22 cellular contexts compared by ENCODE assay signal in genomic region chr7:156060925-156061324, GRCh38.
DNase-seq lines count a peak whose midpoint lies in the region; ATAC-seq, FAIRE-seq and TF ChIP-seq lines count a peak whose summit lies in the region.
"Had no signal": no experiment of that assay in that cellular context is flagged by ENCODE, and none has a peak within 500 bp of the region (broad histone marks: within the 10 kb centered on the region; RNA-seq: fewer than 3 reads in every experiment).

No MANE protein-coding gene starts in this region.

- peak overlapping the region; percentile 56 for H3K4me3 Mint-ChIP-seq in neural progenitor cell
- H3K4me3 Mint-ChIP-seq: CD4-positive, alpha-beta memory T cell; HFFc6 had no signal

- H3F3A ChIP-seq in neural progenitor cell (ENCODE audit: low read depth): peaks cover 7% of the 10 kb centered on the region

- H3K9ac ChIP-seq in neural progenitor cell: no peak overlapping the region
- H3K9ac ChIP-seq: BLaER1 treated with 17β-estradiol and CSF1 and Interleukin-3, amounts not matched to agents 10 nM and 100 nM; GM23248 had no signal

- no peaks in the 10 kb centered on the region for H3K4me1 ChIP-seq in neural progenitor cell
- H3K4me1 ChIP-seq: BE2C; BLaER1 treated with 17β-estradiol and CSF1 and Interleukin-3, amounts not matched to agents 10 nM and 100 nM; HAP-1 had no signal

- FAIRE-seq in HTR-8/SVneo (lab: Jason Lieb, UNC) (peak; percentile 16), bronchial epithelial cell (lab: Jason Lieb, UNC) (peak; percentile 97), GM19239 (lab: Jason Lieb, UNC) (no peak)
- FAIRE-seq: A549 had no signal

- H3K4me2 ChIP-seq in neural progenitor cell: no peak overlapping the region
- H3K4me2 ChIP-seq: A549; BLaER1 treated with 17β-estradiol and CSF1 and Interleukin-3, amounts not matched to agents 10 nM and 100 nM had no signal

- no peak for TF ChIP-seq CTCF in bronchial epithelial cell (IDR thresholded peaks at IDR 0.05; ENCODE audit: insufficient read depth, low read length, severe bottlenecking)
- TF ChIP-seq CTCF in neural progenitor cell (IDR thresholded peaks at IDR 0.05): no peak

- no peaks in the 10 kb centered on the region for H3K36me3 Mint-ChIP-seq in neural progenitor cell
- H3K36me3 Mint-ChIP-seq: CD4-positive, alpha-beta memory T cell had no signal

- intact Hi-C loops in Right ventricle myocardium superior (cut with DNase I): no loop called here

- no peak overlapping the region for H2AFZ ChIP-seq in neural progenitor cell (replicated peaks)
- H2AFZ ChIP-seq: GM23248 had no signal

- peaks cover 6% of the 10 kb centered on the region for H3K9me3 Mint-ChIP-seq in neural progenitor cell

- no peaks in the 10 kb centered on the region for H3K27me3 ChIP-seq in bronchial epithelial cell (ENCODE audit: control insufficient read depth, insufficient read depth, low read length)
- no peaks in the 10 kb centered on the region for H3K27me3 ChIP-seq in neural progenitor cell
- H3K27me3 ChIP-seq: BLaER1 treated with 17β-estradiol and CSF1 and Interleukin-3, amounts not matched to agents 10 nM and 100 nM had no signal

- H3K27ac ChIP-seq in neural progenitor cell: no peak overlapping the region
- H3K27ac ChIP-seq: A549; BLaER1 treated with 17β-estradiol and CSF1 and Interleukin-3, amounts not matched to agents 10 nM and 100 nM; GM23248 had no signal

- ATAC-seq in Right ventricle myocardium superior (ENCODE audit: poor library complexity): no peak
- ATAC-seq: A549 had no signal

- H3K79me2 ChIP-seq in neural progenitor cell (ENCODE audit: low read depth): no peaks in the 10 kb centered on the region

- no peak overlapping the region for H3K27ac Mint-ChIP-seq in neural progenitor cell
- H3K27ac Mint-ChIP-seq: CD4-positive, alpha-beta memory T cell; HFFc6 had no signal

- peaks cover 3% of the 10 kb centered on the region for H3K4me1 Mint-ChIP-seq in neural progenitor cell
- H3K4me1 Mint-ChIP-seq: CD4-positive, alpha-beta memory T cell had no signal

- no peaks in the 10 kb centered on the region for H3K36me3 ChIP-seq in bronchial epithelial cell (ENCODE audit: control insufficient read depth, insufficient read depth, low read length)
- H3K36me3 ChIP-seq in neural progenitor cell: no peaks in the 10 kb centered on the region
- H3K36me3 ChIP-seq: BE2C; BLaER1 treated with 17β-estradiol and CSF1 and Interleukin-3, amounts not matched to agents 10 nM and 100 nM; HAP-1 had no signal

- H4K20me1 ChIP-seq in neural progenitor cell (ENCODE audit: low read depth): no peaks in the 10 kb centered on the region
- H4K20me1 ChIP-seq: BLaER1 treated with 17β-estradiol and CSF1 and Interleukin-3, amounts not matched to agents 10 nM and 100 nM had no signal

- H3K27me3 Mint-ChIP-seq in neural progenitor cell (ENCODE audit: insufficient read depth, low read depth): peaks cover 2% of the 10 kb centered on the region
- H3K27me3 Mint-ChIP-seq: CD4-positive, alpha-beta memory T cell had no signal

- H3K9me3 ChIP-seq in neural progenitor cell (ENCODE audit: low read depth): no peaks in the 10 kb centered on the region
- H3K9me3 ChIP-seq: A549; BLaER1 treated with 17β-estradiol and CSF1 and Interleukin-3, amounts not matched to agents 10 nM and 100 nM; HAP-1 had no signal

- no peak overlapping the region for H3K4me3 ChIP-seq in bronchial epithelial cell (ENCODE audit: low read depth, low read length)
- H3K4me3 ChIP-seq in neural progenitor cell: no peak overlapping the region
- H3K4me3 ChIP-seq: A549; BLaER1 treated with 17β-estradiol and CSF1 and Interleukin-3, amounts not matched to agents 10 nM and 100 nM; GM23248; HAP-1 had no signal

- DNase-seq in HTR-8/SVneo (ENCODE audit: insufficient read length, low spot score) (no peak), bronchial epithelial cell (ENCODE audit: low read depth) (no peak), neural progenitor cell (ENCODE audit: low spot score) (no peak), GM19239 (ENCODE audit: insufficient read length, low spot score) (no peak), Right ventricle myocardium superior (no peak), C1 segment of cervical spinal cord (lab: John Stamatoyannopoulos, UW) (no peak)
- DNase-seq in activated CD4-positive, alpha-beta T cell treated with anti-CD3 and anti-CD28 coated beads, Interleukin-2, amount 50 U/mL, for 1 hour: no peak
- DNase-seq: 8988T; ACHN; AML-193; BE2C; Calu3; CD4-positive, alpha-beta memory T cell; COR-L47; DMS53; DMS79 treated with DMSO at 0.1 percent for 48 hours; GF-D8; GM23248; HFFc6 had no signal
